In the genomic region with DNA sequence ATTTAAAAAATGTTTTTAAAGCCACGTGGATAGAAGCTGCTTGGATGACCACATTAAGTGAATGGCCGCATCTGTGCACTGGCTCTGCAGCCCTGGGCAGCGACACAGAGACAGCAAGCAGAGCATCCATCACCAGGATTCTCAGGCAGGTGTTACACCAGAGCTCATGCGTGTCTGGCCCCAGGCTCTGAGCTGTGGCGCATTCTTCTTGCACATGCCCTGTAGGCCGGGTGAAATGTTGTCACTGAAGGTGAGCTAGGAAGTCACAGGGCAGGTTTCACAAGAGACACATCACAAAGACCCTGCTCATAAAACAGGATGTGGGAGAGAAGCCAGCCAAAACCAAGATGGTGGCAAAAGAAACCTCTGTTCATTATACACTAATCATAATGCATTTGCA, we compare ENCODE assay signal across 19 cellular contexts. TPM values are rescaled to one million over a fixed set of nuclear protein-coding genes. Genes with fewer than 3 reads are reported as not detected.
"Had no signal": no experiment of that assay in that cellular context is flagged by ENCODE, and none has a peak within 500 bp of the region (broad histone marks: within the 10 kb centered on the region; RNA-seq: fewer than 3 reads in every experiment).

No MANE protein-coding gene starts in this region.

- H3K36me3 Mint-ChIP-seq: activated CD4-positive, alpha-beta memory T cell treated with anti-CD3 and anti-CD28 coated beads for 36 hours; activated CD8-positive, alpha-beta memory T cell treated with anti-CD3 and anti-CD28 coated beads, Interleukin-2, amount 10 ng/mL, durations not matched to agents 7 days and 5 days; activated naive CD4-positive, alpha-beta T cell treated with anti-CD3 and anti-CD28 coated beads, Interleukin-2, amount 50 U/mL, for 24 hours; natural killer cell had no signal

- H3K4me1 ChIP-seq: colonic mucosa, esophagus squamous epithelium had no signal

- H2AFZ ChIP-seq: hepatocyte had no signal

- H3K27me3 ChIP-seq: colonic mucosa, transverse colon had no signal

- H3K9me3 ChIP-seq: colonic mucosa, esophagus squamous epithelium, neutrophil, transverse colon had no signal

- H3K79me2 ChIP-seq: hepatocyte had no signal

- H3K4me2 ChIP-seq: hepatocyte had no signal

- H3K27ac ChIP-seq: colonic mucosa, esophagus squamous epithelium, hepatocyte, neutrophil, transverse colon, WERI-Rb-1 had no signal

- H3K9me3 Mint-ChIP-seq: activated naive CD4-positive, alpha-beta T cell treated with anti-CD3 and anti-CD28 coated beads, Interleukin-2, amount 50 U/mL, for 24 hours; natural killer cell had no signal

- DNase-seq: activated CD4-positive, alpha-beta memory T cell treated with anti-CD3 and anti-CD28 coated beads for 36 hours; activated CD8-positive, alpha-beta memory T cell treated with anti-CD3 and anti-CD28 coated beads, Interleukin-2, amount 10 ng/mL, durations not matched to agents 7 days and 5 days; activated effector memory CD4-positive, alpha-beta T cell treated with Interleukin-2 at 50 U/mL for 16 hours; activated T-cell treated with anti-CD3 and anti-CD28 coated beads, Interleukin-2, amount 50 U/mL, for 4 hours; amniotic stem cell; central memory CD4-positive, alpha-beta T cell; colonic mucosa; effector CD4-positive, alpha-beta T cell; esophagus squamous epithelium; mesenchymal stem cell; natural killer cell; stimulated activated CD4-positive, alpha-beta T cell treated with anti-CD3 and anti-CD28 coated beads, Interleukin-2, amount 100 ng/mL, for 48 hours; substantia nigra; T-helper 1 cell; transverse colon; WERI-Rb-1 had no signal

- H3K4me3 ChIP-seq: colonic mucosa, esophagus squamous epithelium, hepatocyte, transverse colon had no signal

- H3K4me1 Mint-ChIP-seq: activated CD8-positive, alpha-beta memory T cell treated with anti-CD3 and anti-CD28 coated beads, Interleukin-2, amount 10 ng/mL, durations not matched to agents 7 days and 5 days; activated naive CD4-positive, alpha-beta T cell treated with anti-CD3 and anti-CD28 coated beads, Interleukin-2, amount 50 U/mL, for 24 hours had no signal

- H3K27me3 Mint-ChIP-seq: activated naive CD4-positive, alpha-beta T cell treated with anti-CD3 and anti-CD28 coated beads, Interleukin-2, amount 50 U/mL, for 24 hours had no signal

- H3K4me3 Mint-ChIP-seq: activated CD4-positive, alpha-beta memory T cell treated with anti-CD3 and anti-CD28 coated beads for 36 hours; activated CD8-positive, alpha-beta memory T cell treated with anti-CD3 and anti-CD28 coated beads, Interleukin-2, amount 10 ng/mL, durations not matched to agents 7 days and 5 days; activated naive CD4-positive, alpha-beta T cell treated with anti-CD3 and anti-CD28 coated beads, Interleukin-2, amount 50 U/mL, for 24 hours; activated T-cell treated with anti-CD3 and anti-CD28 coated beads, Interleukin-2, amount 50 U/mL, for 4 hours; natural killer cell had no signal

- H3K27ac Mint-ChIP-seq: activated CD4-positive, alpha-beta memory T cell treated with anti-CD3 and anti-CD28 coated beads for 36 hours; activated CD8-positive, alpha-beta memory T cell treated with anti-CD3 and anti-CD28 coated beads, Interleukin-2, amount 10 ng/mL, durations not matched to agents 7 days and 5 days; activated naive CD4-positive, alpha-beta T cell treated with anti-CD3 and anti-CD28 coated beads, Interleukin-2, amount 50 U/mL, for 24 hours; natural killer cell had no signal

- ATAC-seq: activated CD8-positive, alpha-beta memory T cell treated with anti-CD3 and anti-CD28 coated beads, Interleukin-2, amount 10 ng/mL, durations not matched to agents 7 days and 5 days; activated T-cell treated with anti-CD3 and anti-CD28 coated beads, Interleukin-2, amount 50 U/mL, for 4 hours; natural killer cell had no signal

- H3K36me3 ChIP-seq: colonic mucosa, esophagus squamous epithelium, neutrophil, transverse colon, WERI-Rb-1 had no signal

RNA-seq across cellular contexts. Expression of gene PXDN, which starts 8.4 kb away (rescaled TPM):
- total RNA-seq: activated CD4-positive, alpha-beta memory T cell treated with anti-CD3 and anti-CD28 coated beads for 36 hours had no signal
